1 cellular context compared by ENCODE assay signal in the genomic region with DNA sequence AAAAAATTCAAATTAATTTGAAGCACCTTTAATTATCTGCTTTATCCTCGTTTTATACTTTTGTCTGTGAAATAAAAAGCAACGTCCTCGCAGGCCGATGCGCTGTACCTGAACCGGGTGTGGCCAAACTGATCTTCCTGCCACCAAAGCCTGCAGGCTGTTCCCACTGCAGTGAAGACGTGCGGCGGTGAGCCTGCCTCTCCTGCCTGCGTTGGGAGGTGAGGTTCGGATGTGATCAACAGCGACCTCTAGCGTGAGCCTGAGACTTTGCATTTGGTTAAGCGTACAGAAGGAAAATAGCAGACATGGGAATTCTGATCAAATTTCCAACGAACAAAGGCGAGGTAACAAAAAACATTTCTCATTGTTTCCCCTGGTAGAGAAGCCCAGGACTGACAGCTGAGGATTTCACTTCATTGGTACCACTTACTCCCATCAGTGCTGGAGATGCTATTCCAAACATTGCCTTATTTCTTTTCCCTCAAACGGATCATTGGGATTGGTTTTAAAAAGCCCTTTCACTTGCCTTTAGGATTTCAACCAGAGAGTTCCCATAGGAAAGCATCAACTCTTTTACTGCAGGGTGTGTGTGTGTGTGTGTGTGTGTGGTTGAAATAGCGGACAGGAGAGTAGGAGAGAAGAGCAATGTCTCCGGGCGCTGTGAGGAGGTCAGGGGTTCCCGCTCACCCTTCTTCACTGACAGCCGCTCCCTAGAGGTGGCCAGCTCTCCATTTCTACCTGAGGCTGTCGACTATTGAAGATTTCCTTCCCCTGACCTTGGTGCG.
TF ChIP-seq lines count a peak whose summit lies in the region.

No MANE protein-coding gene starts in this region.

TF ChIP-seq in HepG2, 621 proteins besides CTCF, POLR2A, EP300 and RAD21 (continued from another document and continues in another):
- TF ChIP-seq POLR2AphosphoS5 (IDR thresholded peaks at IDR 0.05; ENCODE audit: low read depth, low read length) (no peak), SMYD3 (CRISPR knock-in tag; IDR thresholded peaks at IDR 0.05) (no peak), HINFP (CRISPR knock-in tag; IDR thresholded peaks at IDR 0.05; ENCODE audit: low read depth) (no peak), ZNF562 (CRISPR knock-in tag; IDR thresholded peaks at IDR 0.05; ENCODE audit: borderline replicate concordance) (no peak), TEAD3 (CRISPR knock-in tag; optimal IDR thresholded peaks at IDR 0.05; ENCODE audit: borderline replicate concordance) (peak; percentile 74), HOXA3 (CRISPR knock-in tag; IDR thresholded peaks at IDR 0.05) (no peak), CBX2 (IDR thresholded peaks at IDR 0.05; ENCODE audit: low read depth, low read length) (no peak), CBX2 (CRISPR knock-in tag; IDR thresholded peaks at IDR 0.05; ENCODE audit: low read depth) (no peak), MTF2 (CRISPR knock-in tag; IDR thresholded peaks at IDR 0.05; ENCODE audit: borderline replicate concordance) (no peak), DZIP1 (CRISPR knock-in tag; IDR thresholded peaks at IDR 0.05) (no peak), TRAFD1 (CRISPR knock-in tag; IDR thresholded peaks at IDR 0.05; ENCODE audit: borderline replicate concordance) (no peak), ZNF670 (CRISPR knock-in tag; IDR thresholded peaks at IDR 0.05; ENCODE audit: borderline replicate concordance) (no peak), MAFK (conservative IDR thresholded peaks at IDR 0.05 in 1 of 2, IDR thresholded peaks at IDR 0.05 in 1 of 2; ENCODE audit: low read length in 2 of 2) (no peak), ZSCAN12 (CRISPR knock-in tag; IDR thresholded peaks at IDR 0.05) (no peak), SP2 (CRISPR knock-in tag; IDR thresholded peaks at IDR 0.05) (no peak), ZHX2 (IDR thresholded peaks at IDR 0.05; ENCODE audit: low read depth) (no peak), ZHX2 (CRISPR knock-in tag; IDR thresholded peaks at IDR 0.05; ENCODE audit: borderline replicate concordance) (no peak), GATA4 (IDR thresholded peaks at IDR 0.05; ENCODE audit: borderline replicate concordance, low read depth) (no peak), HHEX (CRISPR knock-in tag; IDR thresholded peaks at IDR 0.05) (no peak), ZNF564 (CRISPR knock-in tag; IDR thresholded peaks at IDR 0.05) (no peak), NFYC (CRISPR knock-in tag; IDR thresholded peaks at IDR 0.05) (no peak), DBP (CRISPR knock-in tag; IDR thresholded peaks at IDR 0.05; ENCODE audit: not compliant biosample characterization) (no peak), ZNF512B (CRISPR knock-in tag; IDR thresholded peaks at IDR 0.05; ENCODE audit: borderline replicate concordance) (peak; percentile 82; the same call in 1 of the 2 replicates), CC2D1A (CRISPR knock-in tag; IDR thresholded peaks at IDR 0.05) (no peak), RNF2 (conservative IDR thresholded peaks at IDR 0.05; ENCODE audit: low read depth) (no peak), KDM4B (CRISPR knock-in tag; IDR thresholded peaks at IDR 0.05) (no peak)
- TF ChIP-seq, protein P1, sequence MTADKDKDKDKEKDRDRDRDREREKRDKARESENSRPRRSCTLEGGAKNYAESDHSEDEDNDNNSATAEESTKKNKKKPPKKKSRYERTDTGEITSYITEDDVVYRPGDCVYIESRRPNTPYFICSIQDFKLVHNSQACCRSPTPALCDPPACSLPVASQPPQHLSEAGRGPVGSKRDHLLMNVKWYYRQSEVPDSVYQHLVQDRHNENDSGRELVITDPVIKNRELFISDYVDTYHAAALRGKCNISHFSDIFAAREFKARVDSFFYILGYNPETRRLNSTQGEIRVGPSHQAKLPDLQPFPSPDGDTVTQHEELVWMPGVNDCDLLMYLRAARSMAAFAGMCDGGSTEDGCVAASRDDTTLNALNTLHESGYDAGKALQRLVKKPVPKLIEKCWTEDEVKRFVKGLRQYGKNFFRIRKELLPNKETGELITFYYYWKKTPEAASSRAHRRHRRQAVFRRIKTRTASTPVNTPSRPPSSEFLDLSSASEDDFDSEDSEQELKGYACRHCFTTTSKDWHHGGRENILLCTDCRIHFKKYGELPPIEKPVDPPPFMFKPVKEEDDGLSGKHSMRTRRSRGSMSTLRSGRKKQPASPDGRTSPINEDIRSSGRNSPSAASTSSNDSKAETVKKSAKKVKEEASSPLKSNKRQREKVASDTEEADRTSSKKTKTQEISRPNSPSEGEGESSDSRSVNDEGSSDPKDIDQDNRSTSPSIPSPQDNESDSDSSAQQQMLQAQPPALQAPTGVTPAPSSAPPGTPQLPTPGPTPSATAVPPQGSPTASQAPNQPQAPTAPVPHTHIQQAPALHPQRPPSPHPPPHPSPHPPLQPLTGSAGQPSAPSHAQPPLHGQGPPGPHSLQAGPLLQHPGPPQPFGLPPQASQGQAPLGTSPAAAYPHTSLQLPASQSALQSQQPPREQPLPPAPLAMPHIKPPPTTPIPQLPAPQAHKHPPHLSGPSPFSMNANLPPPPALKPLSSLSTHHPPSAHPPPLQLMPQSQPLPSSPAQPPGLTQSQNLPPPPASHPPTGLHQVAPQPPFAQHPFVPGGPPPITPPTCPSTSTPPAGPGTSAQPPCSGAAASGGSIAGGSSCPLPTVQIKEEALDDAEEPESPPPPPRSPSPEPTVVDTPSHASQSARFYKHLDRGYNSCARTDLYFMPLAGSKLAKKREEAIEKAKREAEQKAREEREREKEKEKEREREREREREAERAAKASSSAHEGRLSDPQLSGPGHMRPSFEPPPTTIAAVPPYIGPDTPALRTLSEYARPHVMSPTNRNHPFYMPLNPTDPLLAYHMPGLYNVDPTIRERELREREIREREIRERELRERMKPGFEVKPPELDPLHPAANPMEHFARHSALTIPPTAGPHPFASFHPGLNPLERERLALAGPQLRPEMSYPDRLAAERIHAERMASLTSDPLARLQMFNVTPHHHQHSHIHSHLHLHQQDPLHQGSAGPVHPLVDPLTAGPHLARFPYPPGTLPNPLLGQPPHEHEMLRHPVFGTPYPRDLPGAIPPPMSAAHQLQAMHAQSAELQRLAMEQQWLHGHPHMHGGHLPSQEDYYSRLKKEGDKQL (CRISPR knock-in tag; IDR thresholded peaks at IDR 0.05; ENCODE audit: low read depth): no peak
- TF ChIP-seq, protein P2, sequence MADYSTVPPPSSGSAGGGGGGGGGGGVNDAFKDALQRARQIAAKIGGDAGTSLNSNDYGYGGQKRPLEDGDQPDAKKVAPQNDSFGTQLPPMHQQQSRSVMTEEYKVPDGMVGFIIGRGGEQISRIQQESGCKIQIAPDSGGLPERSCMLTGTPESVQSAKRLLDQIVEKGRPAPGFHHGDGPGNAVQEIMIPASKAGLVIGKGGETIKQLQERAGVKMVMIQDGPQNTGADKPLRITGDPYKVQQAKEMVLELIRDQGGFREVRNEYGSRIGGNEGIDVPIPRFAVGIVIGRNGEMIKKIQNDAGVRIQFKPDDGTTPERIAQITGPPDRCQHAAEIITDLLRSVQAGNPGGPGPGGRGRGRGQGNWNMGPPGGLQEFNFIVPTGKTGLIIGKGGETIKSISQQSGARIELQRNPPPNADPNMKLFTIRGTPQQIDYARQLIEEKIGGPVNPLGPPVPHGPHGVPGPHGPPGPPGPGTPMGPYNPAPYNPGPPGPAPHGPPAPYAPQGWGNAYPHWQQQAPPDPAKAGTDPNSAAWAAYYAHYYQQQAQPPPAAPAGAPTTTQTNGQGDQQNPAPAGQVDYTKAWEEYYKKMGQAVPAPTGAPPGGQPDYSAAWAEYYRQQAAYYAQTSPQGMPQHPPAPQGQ (CRISPR knock-in tag; IDR thresholded peaks at IDR 0.05; ENCODE audit: borderline replicate concordance): no peak
